Comparison of ENCODE assay signal across 22 cellular contexts in the genomic region with DNA sequence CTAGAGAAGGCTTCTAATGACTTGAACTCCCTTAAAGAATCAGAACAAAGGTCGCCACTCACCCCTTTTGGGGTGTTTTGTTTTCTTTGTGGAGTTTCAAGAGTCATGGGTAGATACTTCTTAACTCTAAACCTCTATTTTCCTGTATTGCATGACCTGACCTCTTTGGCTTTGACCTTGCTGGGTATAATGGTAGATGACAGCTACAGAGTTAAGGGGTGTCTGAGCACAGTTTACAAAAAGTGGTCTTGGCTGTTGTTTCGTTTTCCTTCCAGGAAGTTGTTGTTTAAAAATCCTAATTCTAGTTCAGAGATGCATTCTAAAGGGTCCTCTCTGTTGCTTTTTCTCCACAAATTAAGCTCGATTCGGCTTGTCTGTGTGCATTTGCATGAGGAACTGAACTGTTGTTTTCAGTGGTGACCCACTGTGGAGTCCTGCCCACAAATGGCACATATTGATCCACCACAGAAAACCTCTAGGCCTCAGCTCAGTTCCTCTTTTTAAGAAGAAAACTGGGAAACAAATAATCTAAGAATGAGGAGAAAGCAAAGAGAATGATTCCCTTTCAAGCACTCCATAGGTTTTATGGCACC. TPM values are rescaled to one million over a fixed set of nuclear protein-coding genes. Genes with fewer than 3 reads are reported as not detected.
"Had no signal": no experiment of that assay in that cellular context is flagged by ENCODE, and none has a peak within 500 bp of the region (broad histone marks: within the 10 kb centered on the region; RNA-seq: fewer than 3 reads in every experiment).

No MANE protein-coding gene starts in this region.

RNA-seq across cellular contexts. Expression of a gene that starts 4.9 kb away (rescaled TPM):
- total RNA-seq: activated B cell treated with CpG ODN at 0.5 μM for 24 hours; activated CD4-positive, alpha-beta memory T cell treated with anti-CD3 and anti-CD28 coated beads for 36 hours; activated CD4-positive, alpha-beta T cell treated with anti-CD3 and anti-CD28 coated beads, Interleukin-2, amount 10 ng/mL, durations not matched to agents 24 days and 14 days; activated CD8-positive, alpha-beta memory T cell treated with anti-CD3 and anti-CD28 coated beads for 36 hours; activated CD8-positive, alpha-beta T cell treated with anti-CD3 and anti-CD28 coated beads for 36 hours; activated naive CD4-positive, alpha-beta T cell treated with anti-CD3 and anti-CD28 coated beads for 36 hours; activated naive CD4-positive, alpha-beta T cell treated with anti-CD3 and anti-CD28 coated beads, Interleukin-2, amount 50 U/mL, for 72 hours; activated naive CD8-positive, alpha-beta T cell treated with anti-CD3 and anti-CD28 coated beads for 36 hours; activated T-cell treated with anti-CD3 and anti-CD28 coated beads, Interleukin-2, amount 50 U/mL, for 4 hours; activated T-cell treated with anti-CD3 and anti-CD28 coated beads, Interleukin-2, amount 50 U/mL, for 72 hours; activated T-helper 1 cell treated with anti-CD3 and anti-CD28 coated beads, Interleukin-12 subunit alpha, Interleukin-12 subunit beta, Interleukin-2, Interleukin-4 antibody, amounts not matched to agents 30 ng/mL and 10 ng/mL and 1 ng/mL, durations not matched to agents 14 hours and 24 hours and 36 hours; activated T-helper 17 cell treated with anti-CD3 and anti-CD28 coated beads, Interleukin-2, amount 50 U/mL, for 72 hours; adrenal gland; aorta; astrocyte; body of pancreas; breast epithelium; cardiac septum; cerebellum; T-helper 1 cell treated with Interleukin-12 subunit alpha and Interleukin-12 subunit beta and Interleukin-4 antibody, amounts not matched to agents 30 ng/mL and 1 ng/mL, for 36 hours; T-helper 17 cell; T-helper 2 cell treated with Interferon-gamma antibody and Interleukin-4, amounts not matched to agents 100 ng/mL and 5 ng/mL, for 36 hours had no signal
- polyA plus RNA-seq: adrenal gland, aorta had no signal

RNA-seq across cellular contexts. Expression of a gene that starts 9.1 kb away (rescaled TPM):
- total RNA-seq: activated B cell treated with CpG ODN at 0.5 μM for 24 hours; activated CD4-positive, alpha-beta memory T cell treated with anti-CD3 and anti-CD28 coated beads for 36 hours; activated CD4-positive, alpha-beta T cell treated with anti-CD3 and anti-CD28 coated beads, Interleukin-2, amount 10 ng/mL, durations not matched to agents 24 days and 14 days; activated CD8-positive, alpha-beta memory T cell treated with anti-CD3 and anti-CD28 coated beads for 36 hours; activated CD8-positive, alpha-beta T cell treated with anti-CD3 and anti-CD28 coated beads for 36 hours; activated naive CD4-positive, alpha-beta T cell treated with anti-CD3 and anti-CD28 coated beads for 36 hours; activated naive CD4-positive, alpha-beta T cell treated with anti-CD3 and anti-CD28 coated beads, Interleukin-2, amount 50 U/mL, for 72 hours; activated naive CD8-positive, alpha-beta T cell treated with anti-CD3 and anti-CD28 coated beads for 36 hours; activated T-cell treated with anti-CD3 and anti-CD28 coated beads, Interleukin-2, amount 50 U/mL, for 4 hours; activated T-cell treated with anti-CD3 and anti-CD28 coated beads, Interleukin-2, amount 50 U/mL, for 72 hours; activated T-helper 1 cell treated with anti-CD3 and anti-CD28 coated beads, Interleukin-12 subunit alpha, Interleukin-12 subunit beta, Interleukin-2, Interleukin-4 antibody, amounts not matched to agents 30 ng/mL and 10 ng/mL and 1 ng/mL, durations not matched to agents 14 hours and 24 hours and 36 hours; activated T-helper 17 cell treated with anti-CD3 and anti-CD28 coated beads, Interleukin-2, amount 50 U/mL, for 72 hours; adrenal gland; aorta; astrocyte; body of pancreas; breast epithelium; cardiac septum; cerebellum; T-helper 1 cell treated with Interleukin-12 subunit alpha and Interleukin-12 subunit beta and Interleukin-4 antibody, amounts not matched to agents 30 ng/mL and 1 ng/mL, for 36 hours; T-helper 17 cell; T-helper 2 cell treated with Interferon-gamma antibody and Interleukin-4, amounts not matched to agents 100 ng/mL and 5 ng/mL, for 36 hours had no signal
- polyA plus RNA-seq: adrenal gland, aorta had no signal

RNA-seq across cellular contexts. Expression of a gene that starts 13.2 kb away (rescaled TPM):
- total RNA-seq: activated B cell treated with CpG ODN at 0.5 μM for 24 hours; activated CD4-positive, alpha-beta memory T cell treated with anti-CD3 and anti-CD28 coated beads for 36 hours; activated CD4-positive, alpha-beta T cell treated with anti-CD3 and anti-CD28 coated beads, Interleukin-2, amount 10 ng/mL, durations not matched to agents 24 days and 14 days; activated CD8-positive, alpha-beta memory T cell treated with anti-CD3 and anti-CD28 coated beads for 36 hours; activated CD8-positive, alpha-beta T cell treated with anti-CD3 and anti-CD28 coated beads for 36 hours; activated naive CD4-positive, alpha-beta T cell treated with anti-CD3 and anti-CD28 coated beads for 36 hours; activated naive CD4-positive, alpha-beta T cell treated with anti-CD3 and anti-CD28 coated beads, Interleukin-2, amount 50 U/mL, for 72 hours; activated naive CD8-positive, alpha-beta T cell treated with anti-CD3 and anti-CD28 coated beads for 36 hours; activated T-cell treated with anti-CD3 and anti-CD28 coated beads, Interleukin-2, amount 50 U/mL, for 4 hours; activated T-cell treated with anti-CD3 and anti-CD28 coated beads, Interleukin-2, amount 50 U/mL, for 72 hours; activated T-helper 1 cell treated with anti-CD3 and anti-CD28 coated beads, Interleukin-12 subunit alpha, Interleukin-12 subunit beta, Interleukin-2, Interleukin-4 antibody, amounts not matched to agents 30 ng/mL and 10 ng/mL and 1 ng/mL, durations not matched to agents 14 hours and 24 hours and 36 hours; activated T-helper 17 cell treated with anti-CD3 and anti-CD28 coated beads, Interleukin-2, amount 50 U/mL, for 72 hours; adrenal gland; aorta; astrocyte; body of pancreas; breast epithelium; cardiac septum; cerebellum; T-helper 1 cell treated with Interleukin-12 subunit alpha and Interleukin-12 subunit beta and Interleukin-4 antibody, amounts not matched to agents 30 ng/mL and 1 ng/mL, for 36 hours; T-helper 17 cell; T-helper 2 cell treated with Interferon-gamma antibody and Interleukin-4, amounts not matched to agents 100 ng/mL and 5 ng/mL, for 36 hours had no signal
- polyA plus RNA-seq: adrenal gland, aorta had no signal

RNA-seq across cellular contexts. Expression of a gene that starts 16.3 kb away (rescaled TPM):
- total RNA-seq: activated B cell treated with CpG ODN at 0.5 μM for 24 hours; activated CD4-positive, alpha-beta memory T cell treated with anti-CD3 and anti-CD28 coated beads for 36 hours; activated CD4-positive, alpha-beta T cell treated with anti-CD3 and anti-CD28 coated beads, Interleukin-2, amount 10 ng/mL, durations not matched to agents 24 days and 14 days; activated CD8-positive, alpha-beta memory T cell treated with anti-CD3 and anti-CD28 coated beads for 36 hours; activated CD8-positive, alpha-beta T cell treated with anti-CD3 and anti-CD28 coated beads for 36 hours; activated naive CD4-positive, alpha-beta T cell treated with anti-CD3 and anti-CD28 coated beads for 36 hours; activated naive CD4-positive, alpha-beta T cell treated with anti-CD3 and anti-CD28 coated beads, Interleukin-2, amount 50 U/mL, for 72 hours; activated naive CD8-positive, alpha-beta T cell treated with anti-CD3 and anti-CD28 coated beads for 36 hours; activated T-cell treated with anti-CD3 and anti-CD28 coated beads, Interleukin-2, amount 50 U/mL, for 4 hours; activated T-cell treated with anti-CD3 and anti-CD28 coated beads, Interleukin-2, amount 50 U/mL, for 72 hours; activated T-helper 1 cell treated with anti-CD3 and anti-CD28 coated beads, Interleukin-12 subunit alpha, Interleukin-12 subunit beta, Interleukin-2, Interleukin-4 antibody, amounts not matched to agents 30 ng/mL and 10 ng/mL and 1 ng/mL, durations not matched to agents 14 hours and 24 hours and 36 hours; activated T-helper 17 cell treated with anti-CD3 and anti-CD28 coated beads, Interleukin-2, amount 50 U/mL, for 72 hours; adrenal gland; aorta; astrocyte; body of pancreas; breast epithelium; cardiac septum; cerebellum; T-helper 1 cell treated with Interleukin-12 subunit alpha and Interleukin-12 subunit beta and Interleukin-4 antibody, amounts not matched to agents 30 ng/mL and 1 ng/mL, for 36 hours; T-helper 17 cell; T-helper 2 cell treated with Interferon-gamma antibody and Interleukin-4, amounts not matched to agents 100 ng/mL and 5 ng/mL, for 36 hours had no signal
- polyA plus RNA-seq: adrenal gland had no signal

RNA-seq across cellular contexts. Expression of a gene that starts 23.2 kb away (rescaled TPM):
- total RNA-seq: activated B cell treated with CpG ODN at 0.5 μM for 24 hours; activated CD4-positive, alpha-beta memory T cell treated with anti-CD3 and anti-CD28 coated beads for 36 hours; activated CD4-positive, alpha-beta T cell treated with anti-CD3 and anti-CD28 coated beads, Interleukin-2, amount 10 ng/mL, durations not matched to agents 24 days and 14 days; activated CD8-positive, alpha-beta memory T cell treated with anti-CD3 and anti-CD28 coated beads for 36 hours; activated CD8-positive, alpha-beta T cell treated with anti-CD3 and anti-CD28 coated beads for 36 hours; activated naive CD4-positive, alpha-beta T cell treated with anti-CD3 and anti-CD28 coated beads for 36 hours; activated naive CD4-positive, alpha-beta T cell treated with anti-CD3 and anti-CD28 coated beads, Interleukin-2, amount 50 U/mL, for 72 hours; activated naive CD8-positive, alpha-beta T cell treated with anti-CD3 and anti-CD28 coated beads for 36 hours; activated T-cell treated with anti-CD3 and anti-CD28 coated beads, Interleukin-2, amount 50 U/mL, for 4 hours; activated T-cell treated with anti-CD3 and anti-CD28 coated beads, Interleukin-2, amount 50 U/mL, for 72 hours; activated T-helper 1 cell treated with anti-CD3 and anti-CD28 coated beads, Interleukin-12 subunit alpha, Interleukin-12 subunit beta, Interleukin-2, Interleukin-4 antibody, amounts not matched to agents 30 ng/mL and 10 ng/mL and 1 ng/mL, durations not matched to agents 14 hours and 24 hours and 36 hours; activated T-helper 17 cell treated with anti-CD3 and anti-CD28 coated beads, Interleukin-2, amount 50 U/mL, for 72 hours; adrenal gland; aorta; astrocyte; body of pancreas; breast epithelium; cardiac septum; cerebellum; T-helper 1 cell treated with Interleukin-12 subunit alpha and Interleukin-12 subunit beta and Interleukin-4 antibody, amounts not matched to agents 30 ng/mL and 1 ng/mL, for 36 hours; T-helper 17 cell; T-helper 2 cell treated with Interferon-gamma antibody and Interleukin-4, amounts not matched to agents 100 ng/mL and 5 ng/mL, for 36 hours had no signal
- polyA plus RNA-seq: adrenal gland, aorta had no signal
